ENCODE assay signal across 8 cellular contexts in genomic region chr4:931960-932712, GRCh38. TPM values are rescaled to one million over a fixed set of nuclear protein-coding genes. Genes with fewer than 3 reads are reported as not detected.
DNase-seq lines count a peak whose midpoint lies in the region; TF ChIP-seq lines count a peak whose summit lies in the region.

Gene GAK (minus strand): TSS chr4:932316. CDS start chr4:932187, 129 bp downstream.
Gene TMEM175 (plus strand): TSS chr4:932460. CDS start chr4:947740, 15,280 bp downstream.

- H3K4me3 ChIP-seq in HFF-Myc (replicated peaks; ENCODE audit: low read depth, low read length) (peak within 1 kb of the TSS; percentile 96), neuron (ENCODE audit: low read length) (peak within 1 kb of the TSS; percentile 64)

- peak within 1 kb of the TSS; percentile 82 for H2AFZ ChIP-seq in neuron (ENCODE audit: low read depth, low read length)

- in situ Hi-C loops in SK-MEL-5 (cut with HindIII; ENCODE audit: low pct_unique_long_range_greater_than_20kb, low sequenced_read_pairs) = no loop called here

- H3K9me3 ChIP-seq in neuron (ENCODE audit: low read length) = no peaks in the 10 kb centered on the region

- H3K4me1 ChIP-seq in neuron (ENCODE audit: insufficient read depth, low read length) = peaks cover 19% of the 10 kb centered on the region

- H3K36me3 ChIP-seq in neuron (ENCODE audit: insufficient read depth, low read length) = no peaks in the 10 kb centered on the region

- no peaks in the 10 kb centered on the region for H3K27me3 ChIP-seq in neuron (ENCODE audit: insufficient read depth, low read length)

- peak; percentile 75 for DNase-seq in GM04503 (ENCODE audit: low read depth)
- DNase-seq in HFF-Myc (ENCODE audit: extremely low read depth, low read depth) = peak; percentile 72
- DNase-seq in MV-4-11 (lab: John Stamatoyannopoulos, UW) = peak; percentile 92
- peak; percentile 93 for DNase-seq in SK-MEL-5 (ENCODE audit: low read depth, low spot score)
- DNase-seq in activated naive CD4-positive, alpha-beta T cell treated with Interleukin-2 at 50 U/mL for 16 hours = peak; percentile 96
- DNase-seq in foreskin melanocyte = peak; percentile 92
- DNase-seq in stromal cell of bone marrow (ENCODE audit: low read depth) = peak; percentile 90

- no peak for TF ChIP-seq CTCF in HFF-Myc (IDR thresholded peaks at IDR 0.05; ENCODE audit: low read depth, low read length, missing control alignments)

RNA-seq across cellular contexts. Expression of gene GAK, which starts in this region (rescaled TPM):
- total RNA-seq in SK-MEL-5 (2014; rRNA removed; shearing (Covaris generic)) = 98.5 and 119 TPM in 2 replicates
- polyA plus RNA-seq in SK-MEL-5 (2015; cell fraction: cytosol; rRNA removed) = 140 and 188 TPM in 2 replicates
- 228 and 266 TPM in 2 replicates for polyA plus RNA-seq in SK-MEL-5 (2015; cell fraction: nucleus; rRNA removed)

RNA-seq across cellular contexts. Expression of gene TMEM175, which starts in this region (rescaled TPM):
- 10.5 and 13.0 TPM in 2 replicates for total RNA-seq in SK-MEL-5 (2014; rRNA removed; shearing (Covaris generic))
- 21.6 and 30.6 TPM in 2 replicates for polyA plus RNA-seq in SK-MEL-5 (2015; cell fraction: cytosol; rRNA removed)
- 210 and 286 TPM in 2 replicates for polyA plus RNA-seq in SK-MEL-5 (2015; cell fraction: nucleus; rRNA removed)

Comparison
In these comparisons a context has a peak if more than half of its experiments do, and no peak if none do; other contexts are left out.
1. Peak in every context shown above with its lines: DNase-seq and H3K4me3 ChIP-seq.